8 cellular contexts compared by ENCODE assay signal in the genomic region with DNA sequence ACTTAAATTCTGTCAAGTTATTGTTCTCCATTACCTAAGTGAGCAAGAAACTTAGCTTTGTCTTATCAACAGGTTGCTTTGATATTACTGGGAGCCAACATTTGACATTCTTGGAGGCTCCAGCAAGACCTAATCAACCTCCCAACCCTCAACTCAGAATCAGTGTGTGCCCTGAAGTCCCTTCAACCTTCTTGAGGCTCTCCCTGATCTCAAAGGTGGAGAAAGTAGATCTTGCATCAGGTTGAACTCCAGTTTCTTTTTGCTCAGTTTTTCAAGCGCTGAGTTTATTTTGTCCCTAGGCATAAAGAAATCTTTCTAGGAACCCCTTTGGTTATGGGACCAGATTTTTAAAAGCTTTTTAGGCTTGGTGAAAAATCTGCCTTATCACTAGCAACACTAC. TPM values are rescaled to one million over a fixed set of nuclear protein-coding genes. Genes with fewer than 3 reads are reported as not detected.
DNase-seq lines count a peak whose midpoint lies in the region; ATAC-seq and TF ChIP-seq lines count a peak whose summit lies in the region.

No MANE protein-coding gene starts in this region.

- CTCF ChIA-PET in RWPE1 (lab: Yijun Ruan, JAX): interaction anchor here (0.9 kb wide), 1 partner anchor 8 kb away, joined by 3 read pairs; no protein-coding TSS in a partner anchor

- H3K27ac ChIP-seq in RWPE1 (peak overlapping the region; percentile 91), sigmoid colon (peak overlapping the region; percentile 86 to 95 (median 89))

- 87 to 97% methylated on average over 1 of the region's 1 CpG for WGBS in sigmoid colon, 2 donors

- intact Hi-C loops in sigmoid colon (cut with DNase I): loop anchor here (5.0 to 10.0 kb wide), 3 partner anchors 411 to 567 kb away; partner anchors contain the start of genes LPXN, PATL1 and ZFP91

- H3K27me3 ChIP-seq in sigmoid colon: no peaks in the 10 kb centered on the region

- TF ChIP-seq POLR2A in sigmoid colon (IDR thresholded peaks at IDR 0.05): no peak

- peaks cover 0 to 30% (median 22%) of the 10 kb centered on the region in 4 donors for H3K4me1 ChIP-seq in sigmoid colon

- TF ChIP-seq CTCF in GM12864 (IDR thresholded peaks at IDR 0.05; ENCODE audit: low read depth, low read length, missing control alignments) (no peak), RWPE1 (conservative IDR thresholded peaks at IDR 0.05; ENCODE audit: low read depth) (no peak), epithelial cell of proximal tubule (conservative IDR thresholded peaks at IDR 0.05; ENCODE audit: low read depth, low read length) (no peak), sigmoid colon (IDR thresholded peaks at IDR 0.05) (no peak)

- no peak for TF ChIP-seq EP300 in sigmoid colon (IDR thresholded peaks at IDR 0.05)

- H3K4me3 ChIP-seq in GM12864 (ENCODE audit: low read depth, low read length) (peak overlapping the region; percentile 85), epithelial cell of proximal tubule (ENCODE audit: low read depth, low read length) (peak overlapping the region; percentile 93), sigmoid colon (peak overlapping the region; percentile 20 to 79 (median 52))

- peaks cover 0 to 5% (median 0%) of the 10 kb centered on the region in 4 donors for H3K36me3 ChIP-seq in sigmoid colon

- DNase-seq in GM12864 (ENCODE audit: low read depth) (no peak), RWPE1 (ENCODE audit: low spot score) (no peak), epithelial cell of proximal tubule (ENCODE audit: low read depth) (no peak), sigmoid colon (no peak), NCI-H1694 (lab: John Stamatoyannopoulos, UW) (no peak), iPS-NIHi11 (ENCODE audit: low spot score) (no peak)
- no peak for DNase-seq in stimulated activated CD4-positive, alpha-beta T cell treated with anti-CD3 and anti-CD28 coated beads, Interleukin-15, amount 100 ng/mL, for 24 hours

- ATAC-seq in HG03457 (IDR thresholded peaks at IDR 0.05; ENCODE audit: unreplicated experiment): no peak

- POLR2A ChIA-PET in RWPE1 (lab: Yijun Ruan, JAX; ENCODE audit: low non-redundant PET): interaction anchor here (0.8 kb wide), 1 partner anchor 9 kb away, joined by 3 read pairs; no protein-coding TSS in a partner anchor

- no peaks in the 10 kb centered on the region for H3K9me3 ChIP-seq in sigmoid colon

RNA-seq across cellular contexts. Expression of gene FAM111A, which starts 1.4 kb away (rescaled TPM):
- total RNA-seq in epithelial cell of proximal tubule (36.8 and 44.7 TPM in 2 replicates), sigmoid colon (10 to 100 TPM; 26.0 to 33.4 (median 29.0) TPM)
- 10 to 100 TPM in 1 of 3 donors, 1 to 10 TPM in 2; 6.6 to 22.1 (median 9.0) TPM for polyA plus RNA-seq in sigmoid colon

RNA-seq across cellular contexts. Expression of gene DTX4, which starts 27.8 kb away (rescaled TPM):
- total RNA-seq in epithelial cell of proximal tubule (2.7 and 3.0 TPM in 2 replicates), sigmoid colon (1 to 10 TPM; 3.5 to 7.8 (median 4.1) TPM)
- 10 to 100 TPM; 21.0 to 29.0 (median 24.7) TPM for polyA plus RNA-seq in sigmoid colon

RNA-seq across cellular contexts. Expression of gene FAM111B, which starts 37.1 kb away (rescaled TPM):
- total RNA-seq in epithelial cell of proximal tubule (16.5 and 17.4 TPM in 2 replicates), sigmoid colon (under 1 TPM in 2 of 4 donors, not detected in 2; 0.27 to 0.36 TPM)
- polyA plus RNA-seq in sigmoid colon: 1 to 10 TPM; 1.8 to 6.8 (median 2.1) TPM

RNA-seq across cellular contexts. Expression of gene GLYATL1B, which starts 58.0 kb away (rescaled TPM):
- total RNA-seq in epithelial cell of proximal tubule (not detected in 2 replicates), sigmoid colon (not detected)
- polyA plus RNA-seq in sigmoid colon: not detected

Comparison
In these comparisons a context has a peak if more than half of its experiments do, and no peak if none do; other contexts are left out.
1. RNA of gene FAM111B, which starts 37.1 kb away (total RNA-seq): 16.5 to 17.4 TPM in epithelial cell of proximal tubule; 0.27 to 0.36 TPM in sigmoid colon; every median in the first group is over 10 times any median in the second.
2. Peak in every context shown above with its lines, with median percentiles within 50 percentile points of each other: H3K4me3 ChIP-seq.